Comparison of ENCODE assay signal across 2 cellular contexts in genomic region chr7:151237244-151238189, GRCh38.
TF ChIP-seq lines count a peak whose summit lies in the region.

No MANE protein-coding gene starts in this region.

TF ChIP-seq in HEK293, 187 proteins besides CTCF, POLR2A, EP300 and RAD21:
- TF ChIP-seq ZNF600 (tag by site-specific recombination; IDR thresholded peaks at IDR 0.05) (peak; percentile 62; the same call in 1 of the 2 replicates), SCRT1 (tag by site-specific recombination; IDR thresholded peaks at IDR 0.05; ENCODE audit: borderline replicate concordance) (no peak)

TF ChIP-seq in GM12878, 131 proteins besides CTCF, POLR2A, EP300 and RAD21:
- TF ChIP-seq RELA (IDR thresholded peaks at IDR 0.05; ENCODE audit: borderline replicate concordance, partially characterized antibody) (no peak), BHLHE40 (IDR thresholded peaks at IDR 0.05; ENCODE audit: borderline replicate concordance in 1 of 2, low read depth in 2 of 2, low read length in 1 of 2) (no peak), IKZF2 (IDR thresholded peaks at IDR 0.05) (no peak), DPF2 (IDR thresholded peaks at IDR 0.05) (no peak), TCF12 (IDR thresholded peaks at IDR 0.05; ENCODE audit: low read depth, low read length) (no peak), RUNX3 (IDR thresholded peaks at IDR 0.05; ENCODE audit: low read length) (no peak), TBL1XR1 (IDR thresholded peaks at IDR 0.05; ENCODE audit: low read depth, low read length) (no peak), TCF3 (IDR thresholded peaks at IDR 0.05; ENCODE audit: borderline replicate concordance, insufficient read depth, low read depth, low read length) (no peak), ZBED1 (IDR thresholded peaks at IDR 0.05; ENCODE audit: borderline replicate concordance) (no peak), HCFC1 (IDR thresholded peaks at IDR 0.05; ENCODE audit: low read length) (no peak), CEBPB (IDR thresholded peaks at IDR 0.05; ENCODE audit: borderline replicate concordance in 1 of 2, low read depth in 2 of 2, low read length in 2 of 2) (no peak), NR2F1 (conservative IDR thresholded peaks at IDR 0.05) (no peak), BCL11A (IDR thresholded peaks at IDR 0.05; ENCODE audit: low read depth, low read length) (no peak), KDM1A (IDR thresholded peaks at IDR 0.05; ENCODE audit: borderline replicate concordance) (no peak), IKZF1 (conservative IDR thresholded peaks at IDR 0.05) (no peak), ATF7 (IDR thresholded peaks at IDR 0.05; ENCODE audit: low read depth) (no peak), GABPA (IDR thresholded peaks at IDR 0.05; ENCODE audit: low read depth) (no peak)
TF ChIP-seq in GM12878: peak in this region for 0.
